23 cellular contexts compared by ENCODE assay signal in the genomic region with DNA sequence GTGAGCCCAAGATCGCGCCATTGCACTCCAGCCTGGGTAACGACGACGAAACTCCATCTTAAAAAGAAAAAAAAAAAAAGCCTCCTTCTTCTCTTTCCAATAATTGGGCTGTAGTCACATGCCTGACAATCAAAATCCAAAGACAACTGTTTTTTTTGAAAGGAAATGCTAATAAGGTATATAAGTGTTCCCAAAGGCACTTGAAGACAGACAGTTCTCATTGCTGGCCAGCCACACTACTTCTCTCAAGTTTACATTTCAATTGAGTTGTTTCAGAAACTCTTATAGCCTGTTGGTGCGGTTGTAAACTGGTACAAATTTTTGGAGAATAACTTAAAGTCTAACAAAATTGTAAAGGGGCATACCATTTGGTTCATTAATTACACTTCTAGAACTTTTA.
"Had no signal": no experiment of that assay in that cellular context is flagged by ENCODE, and none has a peak within 500 bp of the region (broad histone marks: within the 10 kb centered on the region; RNA-seq: fewer than 3 reads in every experiment).

No MANE protein-coding gene starts in this region.

- H3K9me3 ChIP-seq: gastroesophageal sphincter, heart left ventricle, pancreas, psoas muscle, right atrium auricular region, spleen, stomach, suprapubic skin, tibial nerve had no signal

- H3K4me3 ChIP-seq: dorsolateral prefrontal cortex, gastroesophageal sphincter, heart left ventricle, pancreas, psoas muscle, right atrium auricular region, spleen, stomach, suprapubic skin, tibial nerve had no signal

- H3K27me3 Mint-ChIP-seq: activated T-cell treated with anti-CD3 and anti-CD28 coated beads, Interleukin-2, amount 50 U/mL, for 24 hours; activated T-helper 17 cell treated with anti-CD3 and anti-CD28 coated beads, Interleukin-2, amount 50 U/mL, for 72 hours; memory B cell; natural killer cell treated with Interleukin-12 subunit alpha and Interleukin-12 subunit beta and Interleukin-15 and Interleukin-18, amount 100 ng/mL, for 72 hours had no signal

- H3K4me3 Mint-ChIP-seq: activated T-cell treated with anti-CD3 and anti-CD28 coated beads, Interleukin-2, amount 50 U/mL, for 24 hours; activated T-helper 17 cell treated with anti-CD3 and anti-CD28 coated beads, Interleukin-2, amount 50 U/mL, for 72 hours; memory B cell; natural killer cell treated with Interleukin-12 subunit alpha and Interleukin-12 subunit beta and Interleukin-15 and Interleukin-18, amount 100 ng/mL, for 72 hours had no signal

- H3K27me3 ChIP-seq: brain microvascular endothelial cell, dorsolateral prefrontal cortex, gastroesophageal sphincter, heart left ventricle, pancreas, right atrium auricular region, spleen, stomach, suprapubic skin, tibial nerve had no signal

- H3K9me3 Mint-ChIP-seq: activated T-cell treated with anti-CD3 and anti-CD28 coated beads, Interleukin-2, amount 50 U/mL, for 24 hours; activated T-helper 17 cell treated with anti-CD3 and anti-CD28 coated beads, Interleukin-2, amount 50 U/mL, for 72 hours; memory B cell; natural killer cell treated with Interleukin-12 subunit alpha and Interleukin-12 subunit beta and Interleukin-15 and Interleukin-18, amount 100 ng/mL, for 72 hours had no signal

- DNase-seq: activated CD4-positive, CD25-positive, alpha-beta regulatory T cell treated with anti-CD3 and anti-CD28 coated beads, Interleukin-2, amount 50 U/mL, for 72 hours; activated CD8-positive, alpha-beta memory T cell treated with anti-CD3 and anti-CD28 coated beads, Interleukin-2, amount 50 U/mL, for 4 hours; activated T-cell treated with anti-CD3 and anti-CD28 coated beads, Interleukin-2, amount 50 U/mL, for 24 hours; aorta; brain microvascular endothelial cell; central memory CD4-positive, alpha-beta T cell; dorsolateral prefrontal cortex; heart left ventricle; islet precursor cell; left cardiac atrium; pancreas; psoas muscle; spleen; stimulated activated CD4-positive, alpha-beta T cell treated with anti-CD3 and anti-CD28 coated beads, Interleukin-4, amount 100 ng/mL, for 24 hours; stomach had no signal

- H3K27ac ChIP-seq: brain microvascular endothelial cell, epithelial cell of prostate, gastroesophageal sphincter, heart left ventricle, pancreas, right atrium auricular region, spleen, stomach, suprapubic skin, tibial nerve had no signal

- H3K36me3 ChIP-seq: brain microvascular endothelial cell, pancreas had no signal

- ATAC-seq: activated T-helper 17 cell treated with anti-CD3 and anti-CD28 coated beads, Interleukin-2, amount 50 U/mL, for 72 hours; gastroesophageal sphincter; heart left ventricle; left cardiac atrium; natural killer cell treated with Interleukin-12 subunit alpha and Interleukin-12 subunit beta and Interleukin-15 and Interleukin-18, amount 100 ng/mL, for 72 hours; pancreas; psoas muscle had no signal

- H3K27ac Mint-ChIP-seq: activated T-helper 17 cell treated with anti-CD3 and anti-CD28 coated beads, Interleukin-2, amount 50 U/mL, for 72 hours; memory B cell had no signal

- H3K36me3 Mint-ChIP-seq: natural killer cell treated with Interleukin-12 subunit alpha and Interleukin-12 subunit beta and Interleukin-15 and Interleukin-18, amount 100 ng/mL, for 72 hours had no signal
